Comparison of ENCODE assay signal across 19 cellular contexts in genomic region chr6:160031442-160031841, GRCh38.
DNase-seq lines count a peak whose midpoint lies in the region; ATAC-seq and TF ChIP-seq lines count a peak whose summit lies in the region.
"Had no signal": no experiment of that assay in that cellular context is flagged by ENCODE, and none has a peak within 500 bp of the region (broad histone marks: within the 10 kb centered on the region; RNA-seq: fewer than 3 reads in every experiment).

No MANE protein-coding gene starts in this region.

- no peaks in the 10 kb centered on the region for H3K9me3 Mint-ChIP-seq in osteocyte (ENCODE audit: unreplicated experiment)

- H3K27ac ChIP-seq in fibroblast of lung (ENCODE audit: insufficient read depth, low read length) (peak overlapping the region; percentile 91), MM.1S (ENCODE audit: low read length) (no peak overlapping the region)
- H3K27ac ChIP-seq: HL-60 had no signal

- DNase-seq in HCEC 1CT = peak; percentile 57
- no peak for DNase-seq in T-helper 17 cell
- peak; percentile 38 to 59 for DNase-seq in fibroblast of lung (ENCODE audit: low read depth in 2 of 2)
- DNase-seq in osteocyte (ENCODE audit: extremely low spot score, unreplicated experiment) = no peak
- DNase-seq in MM.1S = no peak
- DNase-seq in erythroblast (lab: John Stamatoyannopoulos, UW) = no peak
- DNase-seq in HuH-7 (ENCODE audit: low spot score) = no peak
- DNase-seq: activated naive CD4-positive, alpha-beta T cell treated with Interleukin-2 at 50 U/mL for 16 hours; effector CD4-positive, alpha-beta T cell; Karpas-422; NCI-H1694; NCI-H510A; posterior cingulate gyrus; SK-N-SH; stimulated activated CD4-positive, alpha-beta T cell treated with anti-CD3 and anti-CD28 coated beads, Interleukin-15, amount 100 ng/mL, for 24 hours had no signal

- H3K9me2 ChIP-seq in MM.1S (replicated peaks; ENCODE audit: insufficient read depth, low read length) = no peaks in the 10 kb centered on the region
- H3K9me2 ChIP-seq: SK-N-SH had no signal

- H3K79me2 ChIP-seq in fibroblast of lung (ENCODE audit: control insufficient read depth, insufficient read depth, low read length) (peaks cover 2% of the 10 kb centered on the region), MM.1S (ENCODE audit: low read length) (peaks cover 3% of the 10 kb centered on the region; the same call in 1 of the 2 replicates)

- H3K36me3 Mint-ChIP-seq in T-helper 17 cell (ENCODE audit: low read depth) = peaks cover 19% of the 10 kb centered on the region
- peaks cover 51% of the 10 kb centered on the region for H3K36me3 Mint-ChIP-seq in osteocyte (ENCODE audit: unreplicated experiment)

- no peak overlapping the region for H3K4me3 Mint-ChIP-seq in T-helper 17 cell
- H3K4me3 Mint-ChIP-seq in osteocyte (ENCODE audit: unreplicated experiment) = no peak overlapping the region
- H3K4me3 Mint-ChIP-seq: CD14-positive monocyte had no signal

- H3F3A ChIP-seq in MM.1S (ENCODE audit: insufficient read depth, low read length) = no peaks in the 10 kb centered on the region

- H4K20me1 ChIP-seq in fibroblast of lung (ENCODE audit: control insufficient read depth, extremely low read depth, insufficient read depth, low read length) (no peaks in the 10 kb centered on the region), MM.1S (ENCODE audit: insufficient read depth, low read length) (no peaks in the 10 kb centered on the region)

- H3K9me3 ChIP-seq in T-helper 17 cell (ENCODE audit: control insufficient read depth, low read length, poor library complexity, severe bottlenecking) (no peaks in the 10 kb centered on the region), fibroblast of lung (ENCODE audit: control insufficient read depth, insufficient read depth, low read depth, low read length) (no peaks in the 10 kb centered on the region), MM.1S (replicated peaks; ENCODE audit: insufficient read depth, low read length) (no peaks in the 10 kb centered on the region)
- H3K9me3 ChIP-seq: breast epithelium, SK-N-SH had no signal

- H3K27ac Mint-ChIP-seq in T-helper 17 cell = peak overlapping the region; percentile 72
- peak overlapping the region; percentile 96 for H3K27ac Mint-ChIP-seq in osteocyte (ENCODE audit: unreplicated experiment)

- no peak overlapping the region for H3K4me3 ChIP-seq in fibroblast of lung (replicated peaks in 1 of 4; ENCODE audit: control extremely low read depth in 1 of 4, insufficient read depth in 1 of 4, low read depth in 3 of 4, low read length in 4 of 4)
- H3K4me3 ChIP-seq in MM.1S (ENCODE audit: low read length) = no peak overlapping the region
- H3K4me3 ChIP-seq: breast epithelium had no signal

- H2AFZ ChIP-seq in fibroblast of lung (ENCODE audit: low read length) (no peak overlapping the region), MM.1S (ENCODE audit: low read length) (no peak overlapping the region)

- H3K4me1 Mint-ChIP-seq in T-helper 17 cell = peaks cover 16% of the 10 kb centered on the region
- peaks cover 53% of the 10 kb centered on the region for H3K4me1 Mint-ChIP-seq in osteocyte (ENCODE audit: unreplicated experiment)
- H3K4me1 Mint-ChIP-seq: CD14-positive monocyte had no signal

- no peak overlapping the region for H3K4me2 ChIP-seq in fibroblast of lung (ENCODE audit: extremely low read depth, insufficient read depth, low read length)
- no peak overlapping the region for H3K4me2 ChIP-seq in MM.1S (ENCODE audit: low read depth, low read length)
- H3K4me2 ChIP-seq: SK-N-SH had no signal

- H3K4me1 ChIP-seq in fibroblast of lung (ENCODE audit: control insufficient read depth, extremely low read depth, insufficient read depth, low read length) (peaks cover 28% of the 10 kb centered on the region), MM.1S (ENCODE audit: low read length) (no peaks in the 10 kb centered on the region)
- H3K4me1 ChIP-seq: breast epithelium had no signal

- no peak for ATAC-seq in T-helper 17 cell
- ATAC-seq in GM18858 (IDR thresholded peaks at IDR 0.05; ENCODE audit: unreplicated experiment) = no peak

- no peak for TF ChIP-seq POLR2A in erythroblast (IDR thresholded peaks at IDR 0.05; ENCODE audit: low read length)

- TF ChIP-seq CTCF in fibroblast of lung (conservative IDR thresholded peaks at IDR 0.05 in 1 of 2, IDR thresholded peaks at IDR 0.05 in 1 of 2; ENCODE audit: low read depth in 1 of 2, low read length in 2 of 2) = no peak
- no peak for TF ChIP-seq CTCF in osteocyte (IDR thresholded peaks at IDR 0.05)
- TF ChIP-seq CTCF in MM.1S (IDR thresholded peaks at IDR 0.05; ENCODE audit: low read length) = no peak

- H3K27me3 Mint-ChIP-seq in T-helper 17 cell = no peaks in the 10 kb centered on the region
- no peaks in the 10 kb centered on the region for H3K27me3 Mint-ChIP-seq in osteocyte (ENCODE audit: unreplicated experiment)

- H3K9ac ChIP-seq in fibroblast of lung (ENCODE audit: insufficient read depth, low read length) (no peak overlapping the region), MM.1S (ENCODE audit: low read length) (no peak overlapping the region)
- H3K9ac ChIP-seq: SK-N-SH had no signal

- H3K27me3 ChIP-seq in fibroblast of lung (ENCODE audit: control insufficient read depth, insufficient read depth, low read length) (no peaks in the 10 kb centered on the region), MM.1S (replicated peaks; ENCODE audit: insufficient read depth, low read length) (no peaks in the 10 kb centered on the region)
- H3K27me3 ChIP-seq: breast epithelium had no signal

- peaks cover 37% of the 10 kb centered on the region for H3K36me3 ChIP-seq in fibroblast of lung (ENCODE audit: control insufficient read depth, insufficient read depth, low read length)
- H3K36me3 ChIP-seq in MM.1S (replicated peaks; ENCODE audit: insufficient read depth, low read length) = no peaks in the 10 kb centered on the region
- H3K36me3 ChIP-seq: breast epithelium had no signal

Comparison
In these comparisons a context has a peak if more than half of its experiments do, and no peak if none do; other contexts are left out.
1. DNase-seq: peak in HCEC 1CT (single experiment) and fibroblast of lung (2 of 2); none in T-helper 17 cell (0 of 3), osteocyte (single experiment), MM.1S (single experiment), erythroblast (0 of 2) and HuH-7 (single experiment).